12 cellular contexts compared by ENCODE assay signal in genomic region chr9:124210697-124211096, GRCh38. TPM values are rescaled to one million over a fixed set of nuclear protein-coding genes. Genes with fewer than 3 reads are reported as not detected.
DNase-seq lines count a peak whose midpoint lies in the region; ATAC-seq and TF ChIP-seq lines count a peak whose summit lies in the region.
"Had no signal": no experiment of that assay in that cellular context is flagged by ENCODE, and none has a peak within 500 bp of the region (broad histone marks: within the 10 kb centered on the region; RNA-seq: fewer than 3 reads in every experiment).

No MANE protein-coding gene starts in this region.

- H3K36me3 Mint-ChIP-seq in activated B cell treated with CpG ODN at 0.5 μM for 24 hours (ENCODE audit: low read depth), result no peaks in the 10 kb centered on the region

- no peaks in the 10 kb centered on the region for H3K9me3 Mint-ChIP-seq in activated B cell treated with CpG ODN at 0.5 μM for 24 hours
- H3K9me3 Mint-ChIP-seq: CD4-positive, alpha-beta T cell had no signal

- TF ChIP-seq CTCF in activated B cell treated with CpG ODN at 0.5 μM for 24 hours (IDR thresholded peaks at IDR 0.05), result no peak

- H3K4me1 Mint-ChIP-seq in activated B cell treated with CpG ODN at 0.5 μM for 24 hours, result peaks cover 97% of the 10 kb centered on the region

- H3K27ac Mint-ChIP-seq in activated B cell treated with CpG ODN at 0.5 μM for 24 hours, result peak overlapping the region; percentile 81
- H3K27ac Mint-ChIP-seq: CD4-positive, alpha-beta T cell had no signal

- POLR2A ChIA-PET in activated B cell treated with CpG ODN at 0.5 μM for 24 hours (lab: Charles Lee), result interaction anchor here (0.5 to 16.3 kb wide), 13 partner anchors 6 to 96 kb away, joined by 3 to 256 read pairs (median 4); partner anchors contain the start of gene NEK6

- ATAC-seq in HG02938 (IDR thresholded peaks at IDR 0.05; ENCODE audit: unreplicated experiment) (peak; percentile 74), activated B cell treated with CpG ODN at 0.5 μM for 24 hours (ENCODE audit: low read depth) (peak; percentile 87), HG02970 (IDR thresholded peaks at IDR 0.05; ENCODE audit: low FRiP score, unreplicated experiment) (no peak)
- ATAC-seq in stimulated activated naive CD8-positive, alpha-beta T cell treated with anti-CD3 and anti-CD28 coated beads, Interleukin-15, Interleukin-2, amounts not matched to agents 100 U/mL and 50 U/mL, for 24 hours, result peak; percentile 91
- ATAC-seq: lower lobe of right lung had no signal

- no peaks in the 10 kb centered on the region for H3K27me3 Mint-ChIP-seq in activated B cell treated with CpG ODN at 0.5 μM for 24 hours
- H3K27me3 Mint-ChIP-seq: CD4-positive, alpha-beta T cell had no signal

- intact Hi-C loops in activated B cell treated with CpG ODN at 0.5 μM for 24 hours (cut with micrococcal nuclease), result loop anchor here (1.0 to 2.0 kb wide), 3 partner anchors 8 to 76 kb away; no protein-coding TSS in a partner anchor

- CTCF ChIA-PET in activated B cell treated with CpG ODN at 0.5 μM for 24 hours (lab: Charles Lee), result interaction anchor here (0.9 to 1.0 kb wide), 2 partner anchors 71 to 82 kb away, joined by 3 to 4 read pairs; no protein-coding TSS in a partner anchor

- peak overlapping the region; percentile 63 for H3K4me3 Mint-ChIP-seq in activated B cell treated with CpG ODN at 0.5 μM for 24 hours
- H3K4me3 Mint-ChIP-seq: CD4-positive, alpha-beta T cell had no signal

- DNase-seq in stimulated activated CD4-positive, alpha-beta T cell treated with anti-CD3 and anti-CD28 coated beads, Interleukin-15, amount 100 ng/mL, for 24 hours, result peak; percentile 68
- no peak for DNase-seq in stimulated activated CD4-positive, alpha-beta T cell treated with anti-CD3 and anti-CD28 coated beads, Interleukin-2, amount 100 ng/mL, for 48 hours
- DNase-seq in activated B cell treated with CpG ODN at 0.5 μM for 24 hours, result no peak
- peak; percentile 54 for DNase-seq in stimulated activated naive CD8-positive, alpha-beta T cell treated with anti-CD3 and anti-CD28 coated beads, Interleukin-15, Interleukin-2, amounts not matched to agents 100 U/mL and 50 U/mL, for 24 hours
- DNase-seq in AG20443 (ENCODE audit: low spot score), result no peak
- no peak for DNase-seq in C1 segment of cervical spinal cord (lab: John Stamatoyannopoulos, UW)
- DNase-seq: CD4-positive, alpha-beta T cell; esophagus squamous epithelium; lower lobe of right lung; Right ventricle myocardium superior had no signal

RNA-seq across cellular contexts. Expression of gene NEK6, which starts 47.1 kb away (rescaled TPM):
- total RNA-seq in activated B cell treated with CpG ODN at 0.5 μM for 24 hours, result 110 and 115 TPM in 2 replicates

Comparison
In these comparisons a context has a peak if more than half of its experiments do, and no peak if none do; other contexts are left out.
1. DNase-seq: peak in stimulated activated CD4-positive, alpha-beta T cell treated with anti-CD3 and anti-CD28 coated beads, Interleukin-15, amount 100 ng/mL, for 24 hours (single experiment) and stimulated activated naive CD8-positive, alpha-beta T cell treated with anti-CD3 and anti-CD28 coated beads, Interleukin-15, Interleukin-2, amounts not matched to agents 100 U/mL and 50 U/mL, for 24 hours (single experiment); none in stimulated activated CD4-positive, alpha-beta T cell treated with anti-CD3 and anti-CD28 coated beads, Interleukin-2, amount 100 ng/mL, for 48 hours (0 of 2), activated B cell treated with CpG ODN at 0.5 μM for 24 hours (single experiment), AG20443 (single experiment) and C1 segment of cervical spinal cord (0 of 14).